22 cellular contexts compared by ENCODE assay signal in the genomic region with DNA sequence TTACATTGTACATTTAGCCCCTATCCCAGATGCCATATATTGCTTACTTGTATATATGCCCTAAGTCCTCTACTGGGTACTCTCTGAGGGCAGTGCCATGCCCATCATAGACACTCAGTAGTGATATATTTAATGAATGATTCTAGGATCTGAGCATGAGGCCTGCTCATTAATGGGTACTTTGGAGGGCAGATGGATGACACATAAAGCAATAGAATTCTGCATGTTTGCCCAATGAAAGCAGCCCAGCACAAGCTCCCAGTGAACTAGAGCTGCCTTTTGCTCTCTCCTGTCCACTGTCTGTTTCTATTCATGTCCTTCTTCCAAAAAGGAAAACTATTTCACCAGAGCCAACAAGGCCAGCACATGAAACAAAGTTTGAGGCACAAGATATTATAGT.
A peak's percentile ranks its signal among the peaks of the same experiment; 100 is the strongest.
DNase-seq lines count a peak whose midpoint lies in the region; ATAC-seq and FAIRE-seq lines count a peak whose summit lies in the region.
"Had no signal": no experiment of that assay in that cellular context is flagged by ENCODE, and none has a peak within 500 bp of the region (broad histone marks: within the 10 kb centered on the region; RNA-seq: fewer than 3 reads in every experiment).

No MANE protein-coding gene starts in this region.

- peaks cover 77% of the 10 kb centered on the region for H3K4me1 Mint-ChIP-seq in T-helper 1 cell treated with Interleukin-12 subunit alpha and Interleukin-12 subunit beta and Interleukin-4 antibody, amounts not matched to agents 30 μg/mL and 1 μg/mL, for 36 hours (ENCODE audit: low read depth)
- peaks cover 96% of the 10 kb centered on the region for H3K4me1 Mint-ChIP-seq in stimulated activated naive CD8-positive, alpha-beta T cell treated with anti-CD3 and anti-CD28 coated beads, Interleukin-15, Interleukin-2, amounts not matched to agents 100 ng/mL and 50 ng/mL, for 24 hours (ENCODE audit: low read depth)
- H3K4me1 Mint-ChIP-seq in immature natural killer cell, result peaks cover 59 to 94% of the 10 kb centered on the region in 2 donors

- FAIRE-seq in frontal cortex (lab: Jason Lieb, UNC), result no peak
- FAIRE-seq: GM12878, RCC 7860 had no signal

- H3K9me3 Mint-ChIP-seq in T-helper 1 cell treated with Interleukin-12 subunit alpha and Interleukin-12 subunit beta and Interleukin-4 antibody, amounts not matched to agents 30 μg/mL and 1 μg/mL, for 36 hours, result no peaks in the 10 kb centered on the region
- H3K9me3 Mint-ChIP-seq in stimulated activated naive CD8-positive, alpha-beta T cell treated with anti-CD3 and anti-CD28 coated beads, Interleukin-15, Interleukin-2, amounts not matched to agents 100 ng/mL and 50 ng/mL, for 24 hours, result peaks cover 4% of the 10 kb centered on the region
- no peaks in the 10 kb centered on the region for H3K9me3 Mint-ChIP-seq in immature natural killer cell

- H3K27ac Mint-ChIP-seq in T-helper 1 cell treated with Interleukin-12 subunit alpha and Interleukin-12 subunit beta and Interleukin-4 antibody, amounts not matched to agents 30 μg/mL and 1 μg/mL, for 36 hours, result peak overlapping the region; percentile 27
- peak overlapping the region; percentile 81 for H3K27ac Mint-ChIP-seq in stimulated activated naive CD8-positive, alpha-beta T cell treated with anti-CD3 and anti-CD28 coated beads, Interleukin-15, Interleukin-2, amounts not matched to agents 100 ng/mL and 50 ng/mL, for 24 hours
- peak overlapping the region in 4 of 6 donors; percentile 17 to 80 (median 60) for H3K27ac Mint-ChIP-seq in immature natural killer cell

- no peak overlapping the region for H3K4me3 Mint-ChIP-seq in T-helper 1 cell treated with Interleukin-12 subunit alpha and Interleukin-12 subunit beta and Interleukin-4 antibody, amounts not matched to agents 30 μg/mL and 1 μg/mL, for 36 hours
- H3K4me3 Mint-ChIP-seq in stimulated activated naive CD8-positive, alpha-beta T cell treated with anti-CD3 and anti-CD28 coated beads, Interleukin-15, Interleukin-2, amounts not matched to agents 100 ng/mL and 50 ng/mL, for 24 hours, result no peak overlapping the region
- no peak overlapping the region for H3K4me3 Mint-ChIP-seq in immature natural killer cell

- peaks cover 65% of the 10 kb centered on the region for H3K36me3 Mint-ChIP-seq in T-helper 1 cell treated with Interleukin-12 subunit alpha and Interleukin-12 subunit beta and Interleukin-4 antibody, amounts not matched to agents 30 μg/mL and 1 μg/mL, for 36 hours (ENCODE audit: low read depth)
- peaks cover 93% of the 10 kb centered on the region for H3K36me3 Mint-ChIP-seq in stimulated activated naive CD8-positive, alpha-beta T cell treated with anti-CD3 and anti-CD28 coated beads, Interleukin-15, Interleukin-2, amounts not matched to agents 100 ng/mL and 50 ng/mL, for 24 hours (ENCODE audit: low read depth)
- peaks cover 18 to 58% (median 38%) of the 10 kb centered on the region in 3 donors for H3K36me3 Mint-ChIP-seq in immature natural killer cell

- no peak for DNase-seq in T-helper 1 cell
- no peak for DNase-seq in stimulated activated naive CD8-positive, alpha-beta T cell treated with anti-CD3 and anti-CD28 coated beads, Interleukin-15, Interleukin-2, amounts not matched to agents 100 U/mL and 50 U/mL, for 24 hours
- DNase-seq in immature natural killer cell, result no peak
- no peak for DNase-seq in frontal cortex (ENCODE audit: low spot score in 2 of 2)
- DNase-seq in NCI-H1105 (lab: John Stamatoyannopoulos, UW), result no peak
- no peak for DNase-seq in stimulated activated CD4-positive, alpha-beta T cell treated with anti-CD3 and anti-CD28 coated beads, Interleukin-15, amount 100 ng/mL, for 24 hours
- DNase-seq: activated effector memory CD4-positive, alpha-beta T cell treated with Interleukin-2 at 50 U/mL for 16 hours; aorta; DND-41; erythroblast; foreskin fibroblast; HCEC 1CT; MM.1S; mucosa of descending colon; NCI-H2171; NCI-H524 treated with DMSO at 0.1 percent for 48 hours; stimulated activated CD4-positive, alpha-beta T cell treated with anti-CD3 and anti-CD28 coated beads, Interleukin-2, amount 100 ng/mL, for 48 hours; stimulated activated naive CD4-positive, alpha-beta T cell treated with Interleukin-2 at 50 U/mL for 16 hours had no signal

- no peaks in the 10 kb centered on the region for H3K27me3 Mint-ChIP-seq in T-helper 1 cell treated with Interleukin-12 subunit alpha and Interleukin-12 subunit beta and Interleukin-4 antibody, amounts not matched to agents 30 μg/mL and 1 μg/mL, for 36 hours (ENCODE audit: low read depth)
- no peaks in the 10 kb centered on the region for H3K27me3 Mint-ChIP-seq in stimulated activated naive CD8-positive, alpha-beta T cell treated with anti-CD3 and anti-CD28 coated beads, Interleukin-15, Interleukin-2, amounts not matched to agents 100 ng/mL and 50 ng/mL, for 24 hours
- H3K27me3 Mint-ChIP-seq in immature natural killer cell (ENCODE audit: low read depth in 3 of 3), result peaks cover 0 to 6% (median 0%) of the 10 kb centered on the region in 3 donors

- no peak for ATAC-seq in stimulated activated naive CD8-positive, alpha-beta T cell treated with anti-CD3 and anti-CD28 coated beads, Interleukin-15, Interleukin-2, amounts not matched to agents 100 U/mL and 50 U/mL, for 24 hours
- ATAC-seq: GM12878, mucosa of descending colon had no signal

Comparison
In these comparisons a context has a peak if more than half of its experiments do, and no peak if none do; other contexts are left out.
1. H3K27ac Mint-ChIP-seq: peak in every context shown above with its lines; median percentile 81 in stimulated activated naive CD8-positive, alpha-beta T cell treated with anti-CD3 and anti-CD28 coated beads, Interleukin-15, Interleukin-2, amounts not matched to agents 100 ng/mL and 50 ng/mL, for 24 hours; 60 in immature natural killer cell; 27 in T-helper 1 cell treated with Interleukin-12 subunit alpha and Interleukin-12 subunit beta and Interleukin-4 antibody, amounts not matched to agents 30 μg/mL and 1 μg/mL, for 36 hours.